11 cellular contexts compared by ENCODE assay signal in genomic region chr4:145736241-145736831, GRCh38. TPM values are rescaled to one million over a fixed set of nuclear protein-coding genes. Genes with fewer than 3 reads are reported as not detected.
DNase-seq lines count a peak whose midpoint lies in the region; ATAC-seq, FAIRE-seq and TF ChIP-seq lines count a peak whose summit lies in the region.
"Had no signal": no experiment of that assay in that cellular context is flagged by ENCODE, and none has a peak within 500 bp of the region (broad histone marks: within the 10 kb centered on the region; RNA-seq: fewer than 3 reads in every experiment).

No MANE protein-coding gene starts in this region.

- no peak for FAIRE-seq in small intestine (lab: Jason Lieb, UNC)

- ATAC-seq in stimulated activated naive CD8-positive, alpha-beta T cell treated with anti-CD3 and anti-CD28 coated beads, Interleukin-15, Interleukin-2, amounts not matched to agents 100 U/mL and 50 U/mL, for 24 hours, result no peak

- peak overlapping the region in 2 of 3 experiments; percentile 31 to 99 for H3K27ac Mint-ChIP-seq in nephron
- H3K27ac Mint-ChIP-seq in activated naive CD4-positive, alpha-beta T cell treated with anti-CD3 and anti-CD28 coated beads, Interleukin-2, amount 10 ng/mL, durations not matched to agents 7 days and 5 days, result no peak overlapping the region
- H3K27ac Mint-ChIP-seq: activated CD4-positive, alpha-beta memory T cell treated with anti-CD3 and anti-CD28 coated beads, Interleukin-2, amount 10 ng/mL, durations not matched to agents 7 days and 5 days had no signal

- TF ChIP-seq CTCF in C4-2B (conservative IDR thresholded peaks at IDR 0.05) (no peak), nephron (IDR thresholded peaks at IDR 0.05; ENCODE audit: unreplicated experiment in 3 of 3) (no peak)

- H3K27me3 Mint-ChIP-seq in nephron (ENCODE audit: low read depth), result no peaks in the 10 kb centered on the region
- peaks cover 36% of the 10 kb centered on the region for H3K27me3 Mint-ChIP-seq in activated naive CD4-positive, alpha-beta T cell treated with anti-CD3 and anti-CD28 coated beads, Interleukin-2, amount 10 ng/mL, durations not matched to agents 7 days and 5 days

- H3K4me3 Mint-ChIP-seq in nephron, result peak overlapping the region in 1 of 3 experiments; percentile 29
- H3K4me3 Mint-ChIP-seq in activated naive CD4-positive, alpha-beta T cell treated with anti-CD3 and anti-CD28 coated beads, Interleukin-2, amount 10 ng/mL, durations not matched to agents 7 days and 5 days, result no peak overlapping the region
- H3K4me3 Mint-ChIP-seq: activated CD4-positive, alpha-beta memory T cell treated with anti-CD3 and anti-CD28 coated beads, Interleukin-2, amount 10 ng/mL, durations not matched to agents 7 days and 5 days had no signal

- WGBS in small intestine, 3 donors, result 47 to 65% (median 60%) methylated on average over 9 of the region's 9 CpGs

- H3K4me1 ChIP-seq in small intestine (ENCODE audit: control insufficient read depth in 2 of 2, insufficient read depth in 1 of 2, low read depth in 1 of 2, low read length in 1 of 2), result peaks cover 0 to 17% of the 10 kb centered on the region in 2 donors

- H3K4me1 Mint-ChIP-seq in nephron, result peaks cover 81% of the 10 kb centered on the region
- H3K4me1 Mint-ChIP-seq in activated naive CD4-positive, alpha-beta T cell treated with anti-CD3 and anti-CD28 coated beads, Interleukin-2, amount 10 ng/mL, durations not matched to agents 7 days and 5 days, result peaks cover 12% of the 10 kb centered on the region

- peaks cover 2% of the 10 kb centered on the region for H3K9me3 Mint-ChIP-seq in nephron
- H3K9me3 Mint-ChIP-seq in activated naive CD4-positive, alpha-beta T cell treated with anti-CD3 and anti-CD28 coated beads, Interleukin-2, amount 10 ng/mL, durations not matched to agents 7 days and 5 days, result no peaks in the 10 kb centered on the region
- H3K9me3 Mint-ChIP-seq: activated CD4-positive, alpha-beta memory T cell treated with anti-CD3 and anti-CD28 coated beads, Interleukin-2, amount 10 ng/mL, durations not matched to agents 7 days and 5 days; neural crest cell had no signal

- DNase-seq in NCI-H510A treated with DMSO at 0.1 percent for 48 hours (lab: John Stamatoyannopoulos, UW), result peak; percentile 77
- DNase-seq in fibroblast of gingiva (ENCODE audit: low read depth), result peak; percentile 69
- no peak for DNase-seq in activated naive CD4-positive, alpha-beta T cell treated with anti-CD3 and anti-CD28 coated beads, Interleukin-2, amount 10 ng/mL, durations not matched to agents 7 days and 5 days
- no peak for DNase-seq in small intestine
- DNase-seq in 8988T, result no peak
- DNase-seq in stimulated activated naive CD8-positive, alpha-beta T cell treated with anti-CD3 and anti-CD28 coated beads, Interleukin-15, Interleukin-2, amounts not matched to agents 100 U/mL and 50 U/mL, for 24 hours, result no peak
- DNase-seq: activated CD4-positive, alpha-beta memory T cell treated with anti-CD3 and anti-CD28 coated beads, Interleukin-2, amount 10 ng/mL, durations not matched to agents 7 days and 5 days; cortex of kidney had no signal

- no peak overlapping the region for H3K4me3 ChIP-seq in small intestine (ENCODE audit: low read depth in 1 of 2, low read length in 2 of 2)

- H3K27me3 ChIP-seq in small intestine (ENCODE audit: control insufficient read depth in 2 of 2, insufficient read depth in 2 of 2, low read length in 2 of 2), result no peaks in the 10 kb centered on the region

- CTCF ChIA-PET in activated naive CD4-positive, alpha-beta T cell treated with anti-CD3 and anti-CD28 coated beads, Interleukin-2, amount 10 ng/mL, durations not matched to agents 7 days and 5 days (lab: Charles Lee), result no interaction called here

- H3K36me3 ChIP-seq in small intestine (ENCODE audit: control insufficient read depth in 2 of 2, insufficient read depth in 2 of 2, low read length in 2 of 2), result no peaks in the 10 kb centered on the region

- H3K27ac ChIP-seq in C4-2B (peak overlapping the region; percentile 61), small intestine (ENCODE audit: low read depth in 1 of 2, low read length in 1 of 2) (peak overlapping the region in 1 of 2 donors; percentile 25)

- no peaks in the 10 kb centered on the region for H3K9me3 ChIP-seq in small intestine (ENCODE audit: control insufficient read depth, low read depth)

- no peaks in the 10 kb centered on the region for H3K36me3 Mint-ChIP-seq in nephron (ENCODE audit: low read depth)
- no peaks in the 10 kb centered on the region for H3K36me3 Mint-ChIP-seq in activated naive CD4-positive, alpha-beta T cell treated with anti-CD3 and anti-CD28 coated beads, Interleukin-2, amount 10 ng/mL, durations not matched to agents 7 days and 5 days

RNA-seq across cellular contexts. Expression of gene C4orf51, which starts 56.4 kb away (rescaled TPM):
- polyA plus RNA-seq in small intestine, result not detected

Comparison
In these comparisons a context has a peak if more than half of its experiments do, and no peak if none do; other contexts are left out.
1. DNase-seq: peak in NCI-H510A treated with DMSO at 0.1 percent for 48 hours (single experiment) and fibroblast of gingiva (single experiment); none in activated naive CD4-positive, alpha-beta T cell treated with anti-CD3 and anti-CD28 coated beads, Interleukin-2, amount 10 ng/mL, durations not matched to agents 7 days and 5 days (single experiment), small intestine (single experiment), 8988T (single experiment) and stimulated activated naive CD8-positive, alpha-beta T cell treated with anti-CD3 and anti-CD28 coated beads, Interleukin-15, Interleukin-2, amounts not matched to agents 100 U/mL and 50 U/mL, for 24 hours (single experiment).